Comparison of ENCODE assay signal across 1 cellular context in the genomic region with DNA sequence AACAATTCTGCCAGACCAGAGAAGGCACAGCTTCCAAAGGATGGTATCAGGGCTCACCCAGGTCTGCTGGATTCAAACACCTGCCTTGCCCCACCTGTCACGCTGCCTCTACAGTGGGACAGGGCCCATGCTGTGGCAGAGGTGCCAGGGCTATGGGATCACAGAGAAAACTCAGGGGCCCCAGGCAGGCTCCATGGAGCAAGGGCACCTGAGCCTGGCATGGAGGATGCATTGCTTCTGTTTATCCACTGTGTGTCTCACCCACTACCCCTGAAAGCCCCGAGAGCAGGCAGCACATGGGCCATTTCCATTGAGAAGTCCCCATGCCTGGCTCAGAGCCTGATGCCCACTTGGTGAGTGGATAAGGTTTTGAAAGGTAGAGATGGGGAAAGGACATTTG.
TF ChIP-seq lines count a peak whose summit lies in the region.

No MANE protein-coding gene starts in this region.

TF ChIP-seq in GM23338, 12 proteins besides CTCF, POLR2A, EP300 and RAD21 (continued from another document):
- TF ChIP-seq, protein P1, sequence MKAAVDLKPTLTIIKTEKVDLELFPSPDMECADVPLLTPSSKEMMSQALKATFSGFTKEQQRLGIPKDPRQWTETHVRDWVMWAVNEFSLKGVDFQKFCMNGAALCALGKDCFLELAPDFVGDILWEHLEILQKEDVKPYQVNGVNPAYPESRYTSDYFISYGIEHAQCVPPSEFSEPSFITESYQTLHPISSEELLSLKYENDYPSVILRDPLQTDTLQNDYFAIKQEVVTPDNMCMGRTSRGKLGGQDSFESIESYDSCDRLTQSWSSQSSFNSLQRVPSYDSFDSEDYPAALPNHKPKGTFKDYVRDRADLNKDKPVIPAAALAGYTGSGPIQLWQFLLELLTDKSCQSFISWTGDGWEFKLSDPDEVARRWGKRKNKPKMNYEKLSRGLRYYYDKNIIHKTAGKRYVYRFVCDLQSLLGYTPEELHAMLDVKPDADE (IDR thresholded peaks at IDR 0.05): no peak
- TF ChIP-seq ZNF114 (CRISPR knock-in tag; IDR thresholded peaks at IDR 0.05) (no peak), POLR2AphosphoS5 (IDR thresholded peaks at IDR 0.05; ENCODE audit: low read depth) (no peak), STAT1 (IDR thresholded peaks at IDR 0.05; ENCODE audit: unreplicated experiment) (no peak), EZH2 (IDR thresholded peaks at IDR 0.05; ENCODE audit: low read depth, unreplicated experiment) (no peak), CREB1 (CRISPR knock-in tag; IDR thresholded peaks at IDR 0.05; ENCODE audit: low read depth) (no peak), NANOG (IDR thresholded peaks at IDR 0.05; ENCODE audit: borderline replicate concordance) (no peak)
- TF ChIP-seq, protein P2, sequence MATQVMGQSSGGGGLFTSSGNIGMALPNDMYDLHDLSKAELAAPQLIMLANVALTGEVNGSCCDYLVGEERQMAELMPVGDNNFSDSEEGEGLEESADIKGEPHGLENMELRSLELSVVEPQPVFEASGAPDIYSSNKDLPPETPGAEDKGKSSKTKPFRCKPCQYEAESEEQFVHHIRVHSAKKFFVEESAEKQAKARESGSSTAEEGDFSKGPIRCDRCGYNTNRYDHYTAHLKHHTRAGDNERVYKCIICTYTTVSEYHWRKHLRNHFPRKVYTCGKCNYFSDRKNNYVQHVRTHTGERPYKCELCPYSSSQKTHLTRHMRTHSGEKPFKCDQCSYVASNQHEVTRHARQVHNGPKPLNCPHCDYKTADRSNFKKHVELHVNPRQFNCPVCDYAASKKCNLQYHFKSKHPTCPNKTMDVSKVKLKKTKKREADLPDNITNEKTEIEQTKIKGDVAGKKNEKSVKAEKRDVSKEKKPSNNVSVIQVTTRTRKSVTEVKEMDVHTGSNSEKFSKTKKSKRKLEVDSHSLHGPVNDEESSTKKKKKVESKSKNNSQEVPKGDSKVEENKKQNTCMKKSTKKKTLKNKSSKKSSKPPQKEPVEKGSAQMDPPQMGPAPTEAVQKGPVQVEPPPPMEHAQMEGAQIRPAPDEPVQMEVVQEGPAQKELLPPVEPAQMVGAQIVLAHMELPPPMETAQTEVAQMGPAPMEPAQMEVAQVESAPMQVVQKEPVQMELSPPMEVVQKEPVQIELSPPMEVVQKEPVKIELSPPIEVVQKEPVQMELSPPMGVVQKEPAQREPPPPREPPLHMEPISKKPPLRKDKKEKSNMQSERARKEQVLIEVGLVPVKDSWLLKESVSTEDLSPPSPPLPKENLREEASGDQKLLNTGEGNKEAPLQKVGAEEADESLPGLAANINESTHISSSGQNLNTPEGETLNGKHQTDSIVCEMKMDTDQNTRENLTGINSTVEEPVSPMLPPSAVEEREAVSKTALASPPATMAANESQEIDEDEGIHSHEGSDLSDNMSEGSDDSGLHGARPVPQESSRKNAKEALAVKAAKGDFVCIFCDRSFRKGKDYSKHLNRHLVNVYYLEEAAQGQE (IDR thresholded peaks at IDR 0.05; ENCODE audit: unreplicated experiment): no peak
- TF ChIP-seq, protein P3, sequence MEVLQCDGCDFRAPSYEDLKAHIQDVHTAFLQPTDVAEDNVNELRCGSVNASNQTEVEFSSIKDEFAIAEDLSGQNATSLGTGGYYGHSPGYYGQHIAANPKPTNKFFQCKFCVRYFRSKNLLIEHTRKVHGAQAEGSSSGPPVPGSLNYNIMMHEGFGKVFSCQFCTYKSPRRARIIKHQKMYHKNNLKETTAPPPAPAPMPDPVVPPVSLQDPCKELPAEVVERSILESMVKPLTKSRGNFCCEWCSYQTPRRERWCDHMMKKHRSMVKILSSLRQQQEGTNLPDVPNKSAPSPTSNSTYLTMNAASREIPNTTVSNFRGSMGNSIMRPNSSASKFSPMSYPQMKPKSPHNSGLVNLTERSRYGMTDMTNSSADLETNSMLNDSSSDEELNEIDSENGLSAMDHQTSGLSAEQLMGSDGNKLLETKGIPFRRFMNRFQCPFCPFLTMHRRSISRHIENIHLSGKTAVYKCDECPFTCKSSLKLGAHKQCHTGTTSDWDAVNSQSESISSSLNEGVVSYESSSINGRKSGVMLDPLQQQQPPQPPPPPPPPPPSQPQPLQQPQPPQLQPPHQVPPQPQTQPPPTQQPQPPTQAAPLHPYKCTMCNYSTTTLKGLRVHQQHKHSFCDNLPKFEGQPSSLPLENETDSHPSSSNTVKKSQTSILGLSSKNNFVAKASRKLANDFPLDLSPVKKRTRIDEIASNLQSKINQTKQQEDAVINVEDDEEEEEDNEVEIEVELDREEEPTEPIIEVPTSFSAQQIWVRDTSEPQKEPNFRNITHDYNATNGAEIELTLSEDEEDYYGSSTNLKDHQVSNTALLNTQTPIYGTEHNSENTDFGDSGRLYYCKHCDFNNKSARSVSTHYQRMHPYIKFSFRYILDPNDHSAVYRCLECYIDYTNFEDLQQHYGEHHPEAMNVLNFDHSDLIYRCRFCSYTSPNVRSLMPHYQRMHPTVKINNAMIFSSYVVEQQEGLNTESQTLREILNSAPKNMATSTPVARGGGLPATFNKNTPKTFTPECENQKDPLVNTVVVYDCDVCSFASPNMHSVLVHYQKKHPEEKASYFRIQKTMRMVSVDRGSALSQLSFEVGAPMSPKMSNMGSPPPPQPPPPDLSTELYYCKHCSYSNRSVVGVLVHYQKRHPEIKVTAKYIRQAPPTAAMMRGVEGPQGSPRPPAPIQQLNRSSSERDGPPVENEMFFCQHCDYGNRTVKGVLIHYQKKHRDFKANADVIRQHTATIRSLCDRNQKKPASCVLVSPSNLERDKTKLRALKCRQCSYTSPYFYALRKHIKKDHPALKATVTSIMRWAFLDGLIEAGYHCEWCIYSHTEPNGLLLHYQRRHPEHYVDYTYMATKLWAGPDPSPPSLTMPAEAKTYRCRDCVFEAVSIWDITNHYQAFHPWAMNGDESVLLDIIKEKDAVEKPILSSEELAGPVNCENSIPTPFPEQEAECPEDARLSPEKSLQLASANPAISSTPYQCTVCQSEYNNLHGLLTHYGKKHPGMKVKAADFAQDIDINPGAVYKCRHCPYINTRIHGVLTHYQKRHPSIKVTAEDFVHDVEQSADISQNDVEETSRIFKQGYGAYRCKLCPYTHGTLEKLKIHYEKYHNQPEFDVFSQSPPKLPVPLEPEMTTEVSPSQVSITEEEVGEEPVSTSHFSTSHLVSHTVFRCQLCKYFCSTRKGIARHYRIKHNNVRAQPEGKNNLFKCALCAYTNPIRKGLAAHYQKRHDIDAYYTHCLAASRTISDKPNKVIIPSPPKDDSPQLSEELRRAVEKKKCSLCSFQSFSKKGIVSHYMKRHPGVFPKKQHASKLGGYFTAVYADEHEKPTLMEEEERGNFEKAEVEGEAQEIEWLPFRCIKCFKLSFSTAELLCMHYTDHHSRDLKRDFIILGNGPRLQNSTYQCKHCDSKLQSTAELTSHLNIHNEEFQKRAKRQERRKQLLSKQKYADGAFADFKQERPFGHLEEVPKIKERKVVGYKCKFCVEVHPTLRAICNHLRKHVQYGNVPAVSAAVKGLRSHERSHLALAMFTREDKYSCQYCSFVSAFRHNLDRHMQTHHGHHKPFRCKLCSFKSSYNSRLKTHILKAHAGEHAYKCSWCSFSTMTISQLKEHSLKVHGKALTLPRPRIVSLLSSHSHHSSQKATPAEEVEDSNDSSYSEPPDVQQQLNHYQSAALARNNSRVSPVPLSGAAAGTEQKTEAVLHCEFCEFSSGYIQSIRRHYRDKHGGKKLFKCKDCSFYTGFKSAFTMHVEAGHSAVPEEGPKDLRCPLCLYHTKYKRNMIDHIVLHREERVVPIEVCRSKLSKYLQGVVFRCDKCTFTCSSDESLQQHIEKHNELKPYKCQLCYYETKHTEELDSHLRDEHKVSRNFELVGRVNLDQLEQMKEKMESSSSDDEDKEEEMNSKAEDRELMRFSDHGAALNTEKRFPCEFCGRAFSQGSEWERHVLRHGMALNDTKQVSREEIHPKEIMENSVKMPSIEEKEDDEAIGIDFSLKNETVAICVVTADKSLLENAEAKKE (CRISPR knock-in tag; IDR thresholded peaks at IDR 0.05): no peak
